Comparison of ENCODE assay signal across 10 cellular contexts in genomic region chr10:37495415-37495814, GRCh38.
A peak's percentile ranks its signal among the peaks of the same experiment; 100 is the strongest.
DNase-seq lines count a peak whose midpoint lies in the region; ATAC-seq and TF ChIP-seq lines count a peak whose summit lies in the region.
"Had no signal": no experiment of that assay in that cellular context is flagged by ENCODE, and none has a peak within 500 bp of the region (broad histone marks: within the 10 kb centered on the region; RNA-seq: fewer than 3 reads in every experiment).

No MANE protein-coding gene starts in this region.

- DNase-seq in Kasumi-1 (lab: John Stamatoyannopoulos, UW) (peak; percentile 64 to 79), WTC11 (ENCODE audit: low spot score) (no peak), mesendoderm (peak; percentile 2), HUDEP-2 (lab: John Stamatoyannopoulos, UW; ENCODE audit: unreplicated experiment in 76 of 76) (no peak), EL (no peak), NCI-H2107 (lab: John Stamatoyannopoulos, UW) (no peak)
- DNase-seq: NCI-H1417 treated with DMSO at 0.1 percent for 48 hours, occipital lobe had no signal

- H3K9me3 ChIP-seq in DOHH2 (ENCODE audit: control insufficient read depth, insufficient read depth, low read length), result no peaks in the 10 kb centered on the region

- no peak overlapping the region for H4K5ac ChIP-seq in mesendoderm (ENCODE audit: low read length)

- H3K4ac ChIP-seq in mesendoderm (ENCODE audit: low read depth, low read length), result no peak overlapping the region

- H3K27me3 ChIP-seq in DOHH2 (ENCODE audit: control insufficient read depth, low read length), result no peaks in the 10 kb centered on the region
- no peaks in the 10 kb centered on the region for H3K27me3 ChIP-seq in mesendoderm (ENCODE audit: insufficient read depth, low read length, poor library complexity)

- no peak overlapping the region for H3K18ac ChIP-seq in mesendoderm (ENCODE audit: low read length)

- no peak overlapping the region for H3K56ac ChIP-seq in mesendoderm (ENCODE audit: low read length)

- H3K9me3 Mint-ChIP-seq in WTC11, result peaks cover 52% of the 10 kb centered on the region

- H3K27me3 Mint-ChIP-seq in WTC11 (ENCODE audit: low read depth), result no peaks in the 10 kb centered on the region

- H3K79me1 ChIP-seq in mesendoderm (ENCODE audit: low read length), result no peaks in the 10 kb centered on the region

- H3K4me3 ChIP-seq in DOHH2 (ENCODE audit: low read length), result no peak overlapping the region
- H3K4me3 ChIP-seq in mesendoderm (ENCODE audit: low read length), result no peak overlapping the region

- POLR2A ChIA-PET in WTC11 (lab: Charles Lee), result no interaction called here

- peaks cover 40% of the 10 kb centered on the region for H3K36me3 Mint-ChIP-seq in WTC11

- no peak overlapping the region for H3K4me3 Mint-ChIP-seq in WTC11

- no peak overlapping the region for H2BK120ac ChIP-seq in mesendoderm (ENCODE audit: low read depth, low read length)

- H3K27ac ChIP-seq in DOHH2 (ENCODE audit: low read depth, low read length) (no peak overlapping the region), mesendoderm (ENCODE audit: low read depth, low read length) (no peak overlapping the region)

- WGBS in mesendoderm (ENCODE audit: extremely low coverage, insufficient coverage, low lambda C conversion rate), result no CpG with 5 or more reads among the region's 1 CpG

- H4K8ac ChIP-seq in mesendoderm (ENCODE audit: low read depth, low read length), result no peak overlapping the region

- H3K4me1 Mint-ChIP-seq in WTC11, result no peaks in the 10 kb centered on the region

- H4K20me1 ChIP-seq in DOHH2 (ENCODE audit: control insufficient read depth, insufficient read depth, low read depth, low read length), result no peaks in the 10 kb centered on the region

- H3K23ac ChIP-seq in mesendoderm (ENCODE audit: low read length), result no peak overlapping the region

- CTCF ChIA-PET in WTC11 (lab: Charles Lee), result interaction anchor here (1.0 to 1.7 kb wide), 2 partner anchors 27 to 187 kb away, joined by 4 read pairs; no protein-coding TSS in a partner anchor

- no peaks in the 10 kb centered on the region for H3F3A ChIP-seq in DOHH2 (ENCODE audit: control insufficient read depth, insufficient read depth)

- TF ChIP-seq CTCF in DOHH2 (IDR thresholded peaks at IDR 0.05; ENCODE audit: low read depth, low read length, poor library complexity, severe bottlenecking) (peak; percentile 54), WTC11 (IDR thresholded peaks at IDR 0.05) (no peak)

- H2BK5ac ChIP-seq in mesendoderm (ENCODE audit: low read length), result no peak overlapping the region

- peak; percentile 16; the same call in 1 of the 2 replicates for ATAC-seq in WTC11
- no peak for ATAC-seq in GM18498 (IDR thresholded peaks at IDR 0.05; ENCODE audit: unreplicated experiment)

- H3K4me1 ChIP-seq in DOHH2 (ENCODE audit: control insufficient read depth, low read length), result no peaks in the 10 kb centered on the region
- H3K4me1 ChIP-seq in mesendoderm (ENCODE audit: control insufficient read depth, low read depth, low read length), result no peaks in the 10 kb centered on the region

- no peaks in the 10 kb centered on the region for H3K79me2 ChIP-seq in DOHH2 (ENCODE audit: control insufficient read depth, low read length)
- no peaks in the 10 kb centered on the region for H3K79me2 ChIP-seq in mesendoderm (ENCODE audit: control insufficient read depth, insufficient read depth, low read length)

- H3K27ac Mint-ChIP-seq in WTC11, result no peak overlapping the region

- H3K4me2 ChIP-seq in DOHH2 (ENCODE audit: low read length) (no peak overlapping the region), mesendoderm (ENCODE audit: low read length) (no peak overlapping the region)

- H3K9me2 ChIP-seq in DOHH2 (replicated peaks; ENCODE audit: control insufficient read depth, low read length), result no peaks in the 10 kb centered on the region

- H2BK15ac ChIP-seq in mesendoderm (replicated peaks; ENCODE audit: low read depth), result no peak overlapping the region

- H2AK5ac ChIP-seq in mesendoderm (ENCODE audit: low read length), result no peak overlapping the region

- H3K36me3 ChIP-seq in DOHH2 (ENCODE audit: control insufficient read depth, low read length) (no peaks in the 10 kb centered on the region), mesendoderm (ENCODE audit: control insufficient read depth, insufficient read depth, low read length) (no peaks in the 10 kb centered on the region)

- no peak overlapping the region for H3K9ac ChIP-seq in mesendoderm (ENCODE audit: low read length)

TF ChIP-seq in WTC11, 78 proteins besides CTCF, POLR2A, EP300 and RAD21 (continues in another document):
- TF ChIP-seq ZNF232 (CRISPR knock-in tag; IDR thresholded peaks at IDR 0.05) (no peak), NFE2L1 (CRISPR knock-in tag; IDR thresholded peaks at IDR 0.05) (no peak), ZNF121 (CRISPR knock-in tag; IDR thresholded peaks at IDR 0.05) (no peak), TCF7 (CRISPR knock-in tag; IDR thresholded peaks at IDR 0.05; ENCODE audit: low read depth) (no peak), RELA (CRISPR knock-in tag; IDR thresholded peaks at IDR 0.05; ENCODE audit: borderline replicate concordance) (no peak), OVOL2 (CRISPR knock-in tag; IDR thresholded peaks at IDR 0.05; ENCODE audit: borderline replicate concordance) (no peak), ERG (CRISPR knock-in tag; IDR thresholded peaks at IDR 0.05) (no peak), ZNF425 (CRISPR knock-in tag; conservative IDR thresholded peaks at IDR 0.05) (no peak)
- TF ChIP-seq, protein P1, sequence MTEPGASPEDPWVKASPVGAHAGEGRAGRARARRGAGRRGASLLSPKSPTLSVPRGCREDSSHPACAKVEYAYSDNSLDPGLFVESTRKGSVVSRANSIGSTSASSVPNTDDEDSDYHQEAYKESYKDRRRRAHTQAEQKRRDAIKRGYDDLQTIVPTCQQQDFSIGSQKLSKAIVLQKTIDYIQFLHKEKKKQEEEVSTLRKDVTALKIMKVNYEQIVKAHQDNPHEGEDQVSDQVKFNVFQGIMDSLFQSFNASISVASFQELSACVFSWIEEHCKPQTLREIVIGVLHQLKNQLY (CRISPR knock-in tag; IDR thresholded peaks at IDR 0.05), result no peak
- TF ChIP-seq, protein P2, sequence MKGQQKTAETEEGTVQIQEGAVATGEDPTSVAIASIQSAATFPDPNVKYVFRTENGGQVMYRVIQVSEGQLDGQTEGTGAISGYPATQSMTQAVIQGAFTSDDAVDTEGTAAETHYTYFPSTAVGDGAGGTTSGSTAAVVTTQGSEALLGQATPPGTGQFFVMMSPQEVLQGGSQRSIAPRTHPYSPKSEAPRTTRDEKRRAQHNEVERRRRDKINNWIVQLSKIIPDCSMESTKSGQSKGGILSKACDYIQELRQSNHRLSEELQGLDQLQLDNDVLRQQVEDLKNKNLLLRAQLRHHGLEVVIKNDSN (CRISPR knock-in tag; IDR thresholded peaks at IDR 0.05), result no peak
- TF ChIP-seq, protein P3, sequence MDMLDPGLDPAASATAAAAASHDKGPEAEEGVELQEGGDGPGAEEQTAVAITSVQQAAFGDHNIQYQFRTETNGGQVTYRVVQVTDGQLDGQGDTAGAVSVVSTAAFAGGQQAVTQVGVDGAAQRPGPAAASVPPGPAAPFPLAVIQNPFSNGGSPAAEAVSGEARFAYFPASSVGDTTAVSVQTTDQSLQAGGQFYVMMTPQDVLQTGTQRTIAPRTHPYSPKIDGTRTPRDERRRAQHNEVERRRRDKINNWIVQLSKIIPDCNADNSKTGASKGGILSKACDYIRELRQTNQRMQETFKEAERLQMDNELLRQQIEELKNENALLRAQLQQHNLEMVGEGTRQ (CRISPR knock-in tag; IDR thresholded peaks at IDR 0.05), result no peak
- TF ChIP-seq, protein P4, sequence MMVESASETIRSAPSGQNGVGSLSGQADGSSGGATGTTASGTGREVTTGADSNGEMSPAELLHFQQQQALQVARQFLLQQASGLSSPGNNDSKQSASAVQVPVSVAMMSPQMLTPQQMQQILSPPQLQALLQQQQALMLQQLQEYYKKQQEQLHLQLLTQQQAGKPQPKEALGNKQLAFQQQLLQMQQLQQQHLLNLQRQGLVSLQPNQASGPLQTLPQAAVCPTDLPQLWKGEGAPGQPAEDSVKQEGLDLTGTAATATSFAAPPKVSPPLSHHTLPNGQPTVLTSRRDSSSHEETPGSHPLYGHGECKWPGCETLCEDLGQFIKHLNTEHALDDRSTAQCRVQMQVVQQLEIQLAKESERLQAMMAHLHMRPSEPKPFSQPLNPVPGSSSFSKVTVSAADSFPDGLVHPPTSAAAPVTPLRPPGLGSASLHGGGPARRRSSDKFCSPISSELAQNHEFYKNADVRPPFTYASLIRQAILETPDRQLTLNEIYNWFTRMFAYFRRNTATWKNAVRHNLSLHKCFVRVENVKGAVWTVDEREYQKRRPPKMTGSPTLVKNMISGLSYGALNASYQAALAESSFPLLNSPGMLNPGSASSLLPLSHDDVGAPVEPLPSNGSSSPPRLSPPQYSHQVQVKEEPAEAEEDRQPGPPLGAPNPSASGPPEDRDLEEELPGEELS (CRISPR knock-in tag; IDR thresholded peaks at IDR 0.05), result no peak

Comparison
In these comparisons a context has a peak if more than half of its experiments do, and no peak if none do; other contexts are left out.
1. DNase-seq: peak in Kasumi-1 (2 of 2) and mesendoderm (single experiment); none in WTC11 (single experiment), HUDEP-2 (0 of 76), EL (single experiment) and NCI-H2107 (single experiment).